22 cellular contexts compared by ENCODE assay signal in the genomic region with DNA sequence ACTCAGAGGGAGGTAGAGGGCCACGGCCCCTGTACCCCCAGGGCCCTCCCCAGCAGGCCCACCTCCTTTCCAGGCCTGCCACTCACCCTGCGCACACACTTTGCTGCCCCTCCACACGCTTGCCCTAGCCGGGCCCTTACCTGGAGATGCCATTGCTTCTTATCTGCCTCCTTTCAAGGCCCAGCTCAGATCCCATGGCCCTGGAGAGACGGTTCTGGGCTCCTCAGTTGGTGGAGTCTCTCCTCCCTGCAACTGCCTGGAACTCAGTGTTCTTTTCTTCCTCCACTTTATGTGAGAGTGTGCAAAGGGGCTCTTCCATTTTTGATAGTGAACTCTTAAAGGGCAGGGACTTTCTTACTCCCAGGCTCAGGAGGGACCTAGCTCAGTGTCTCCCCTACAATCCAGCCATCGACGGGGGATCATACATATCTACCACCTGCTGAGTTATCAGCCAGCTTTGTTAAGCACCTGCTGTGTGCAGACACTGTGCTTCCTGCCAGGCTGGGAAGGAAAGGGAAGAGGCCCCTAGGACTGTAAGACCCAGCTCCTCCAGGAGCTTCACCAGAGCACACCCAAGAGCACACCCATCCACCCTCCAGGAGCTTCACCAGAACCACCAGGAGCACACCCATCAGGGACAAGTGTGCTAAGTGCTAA.
"Had no signal": no experiment of that assay in that cellular context is flagged by ENCODE, and none has a peak within 500 bp of the region (broad histone marks: within the 10 kb centered on the region; RNA-seq: fewer than 3 reads in every experiment).

No MANE protein-coding gene starts in this region.

- H3K36me3 ChIP-seq: heart left ventricle, lower lobe of right lung had no signal

- H3K27ac Mint-ChIP-seq: activated B cell treated with CpG ODN at 0.5 μM for 24 hours; activated CD4-positive, alpha-beta T cell treated with anti-CD3 and anti-CD28 coated beads, Interleukin-2, amount 10 ng/mL, durations not matched to agents 24 days and 14 days; activated naive CD4-positive, alpha-beta T cell treated with anti-CD3 and anti-CD28 coated beads for 36 hours; activated naive CD8-positive, alpha-beta T cell treated with anti-CD3 and anti-CD28 coated beads, Interleukin-2, amount 50 U/mL, for 24 hours; activated T-helper 2 cell treated with anti-CD3 and anti-CD28 coated beads, Interferon-gamma antibody, Interleukin-2, Interleukin-4, amounts not matched to agents 10 μg/mL and 5 μg/mL and 100 μg/mL, durations not matched to agents 14 hours and 24 hours and 36 hours; dendritic cell treated with granulocyte-macrophage colony-stimulating factor and Interleukin-4, amounts not matched to agents 40 ng/mL and 50 ng/mL, for 4 days; naive thymus-derived CD4-positive, alpha-beta T cell had no signal

- H3K4me1 Mint-ChIP-seq: activated CD4-positive, alpha-beta T cell treated with anti-CD3 and anti-CD28 coated beads, Interleukin-2, amount 10 ng/mL, durations not matched to agents 24 days and 14 days; immature natural killer cell had no signal

- H3K4me1 ChIP-seq: testis had no signal

- H3K27ac ChIP-seq: heart left ventricle, lower lobe of right lung, skin epidermis, testis had no signal

- H3K9me3 ChIP-seq: heart left ventricle, lower lobe of right lung, testis had no signal

- H3K36me3 Mint-ChIP-seq: immature natural killer cell; naive thymus-derived CD4-positive, alpha-beta T cell had no signal

- H3K27me3 Mint-ChIP-seq: activated B cell treated with CpG ODN at 0.5 μM for 24 hours had no signal

- H3K27me3 ChIP-seq: testis had no signal

- H3K4me3 ChIP-seq: heart left ventricle, lower lobe of right lung, skin epidermis, testis had no signal

- H3K4me3 Mint-ChIP-seq: activated B cell treated with CpG ODN at 0.5 μM for 24 hours; activated CD4-positive, alpha-beta T cell treated with anti-CD3 and anti-CD28 coated beads, Interleukin-2, amount 10 ng/mL, durations not matched to agents 24 days and 14 days; activated naive CD4-positive, alpha-beta T cell treated with anti-CD3 and anti-CD28 coated beads for 36 hours; activated naive CD8-positive, alpha-beta T cell treated with anti-CD3 and anti-CD28 coated beads, Interleukin-2, amount 50 U/mL, for 24 hours; dendritic cell treated with granulocyte-macrophage colony-stimulating factor and Interleukin-4, amounts not matched to agents 40 ng/mL and 50 ng/mL, for 4 days; immature natural killer cell; naive thymus-derived CD4-positive, alpha-beta T cell had no signal

- DNase-seq: activated B cell treated with CpG ODN at 0.5 μM for 24 hours; activated CD4-positive, alpha-beta T cell treated with anti-CD3 and anti-CD28 coated beads, Interleukin-2, amount 10 ng/mL, durations not matched to agents 24 days and 14 days; activated naive CD4-positive, alpha-beta T cell treated with anti-CD3 and anti-CD28 coated beads for 36 hours; activated naive CD8-positive, alpha-beta T cell treated with anti-CD3 and anti-CD28 coated beads, Interleukin-2, amount 50 U/mL, for 24 hours; activated T-cell treated with anti-CD3 and anti-CD28 coated beads, Interleukin-2, amount 50 U/mL, for 1 hour; aorta; cerebellar nuclear complex; effector memory CD4-positive, alpha-beta T cell; immature natural killer cell; left colon; lower lobe of right lung; nucleus accumbens; stimulated activated CD4-positive, alpha-beta T cell treated with anti-CD3 and anti-CD28 coated beads, Interleukin-15, amount 100 ng/mL, for 24 hours; stimulated activated CD4-positive, alpha-beta T cell treated with anti-CD3 and anti-CD28 coated beads, Interleukin-4, amount 100 ng/mL, for 24 hours; stimulated activated naive CD4-positive, alpha-beta T cell treated with Interleukin-2 at 50 U/mL for 16 hours; T-helper 2 cell had no signal

- H3K9me3 Mint-ChIP-seq: activated B cell treated with CpG ODN at 0.5 μM for 24 hours; activated CD4-positive, alpha-beta T cell treated with anti-CD3 and anti-CD28 coated beads, Interleukin-2, amount 10 ng/mL, durations not matched to agents 24 days and 14 days; activated naive CD4-positive, alpha-beta T cell treated with anti-CD3 and anti-CD28 coated beads for 36 hours; activated naive CD8-positive, alpha-beta T cell treated with anti-CD3 and anti-CD28 coated beads, Interleukin-2, amount 50 U/mL, for 24 hours; activated T-helper 2 cell treated with anti-CD3 and anti-CD28 coated beads, Interferon-gamma antibody, Interleukin-2, Interleukin-4, amounts not matched to agents 10 μg/mL and 5 μg/mL and 100 μg/mL, durations not matched to agents 14 hours and 24 hours and 36 hours; dendritic cell treated with granulocyte-macrophage colony-stimulating factor and Interleukin-4, amounts not matched to agents 40 ng/mL and 50 ng/mL, for 4 days; immature natural killer cell; naive thymus-derived CD4-positive, alpha-beta T cell had no signal
